Comparison of ENCODE assay signal across 13 cellular contexts in the genomic region with DNA sequence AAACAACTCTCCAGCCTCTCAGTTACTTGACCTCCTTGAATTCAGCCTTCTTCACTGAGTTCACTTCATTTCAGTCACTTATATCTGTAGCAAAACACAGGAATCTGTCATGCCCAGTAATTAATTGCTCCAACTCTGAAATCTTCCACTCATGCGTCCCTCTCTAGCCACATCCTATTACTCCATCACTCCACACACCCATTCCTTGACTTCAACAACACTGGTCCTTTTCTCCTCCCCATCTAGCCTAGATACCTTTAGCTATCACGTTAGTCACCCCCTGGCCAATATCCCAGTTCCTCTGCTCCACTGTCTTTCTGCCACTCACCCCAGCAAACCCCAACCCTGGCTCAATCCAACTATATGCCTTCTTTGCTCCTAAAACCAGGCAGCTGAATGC. TPM values are rescaled to one million over a fixed set of nuclear protein-coding genes. Genes with fewer than 3 reads are reported as not detected.
DNase-seq lines count a peak whose midpoint lies in the region; ATAC-seq, FAIRE-seq and TF ChIP-seq lines count a peak whose summit lies in the region.
"Had no signal": no experiment of that assay in that cellular context is flagged by ENCODE, and none has a peak within 500 bp of the region (broad histone marks: within the 10 kb centered on the region; RNA-seq: fewer than 3 reads in every experiment).

No MANE protein-coding gene starts in this region.

- no peak for TF ChIP-seq CTCF in AG10803 (conservative IDR thresholded peaks at IDR 0.05; ENCODE audit: low read length)
- no peak for TF ChIP-seq CTCF in breast epithelium (IDR thresholded peaks at IDR 0.05)

- TF ChIP-seq POLR2A in breast epithelium (IDR thresholded peaks at IDR 0.05): no peak

- POLR2A ChIA-PET in T-cell (lab: Charles Lee): no interaction called here

- DNase-seq in AG10803 (ENCODE audit: low read depth) (peak; percentile 86), M059J (ENCODE audit: low read depth) (peak; percentile 99), breast epithelium (ENCODE audit: low spot score in 2 of 2) (no peak), small intestine (no peak), T-cell (no peak)
- DNase-seq in activated T-helper 1 cell treated with anti-CD3 and anti-CD28 coated beads, Interleukin-12 subunit alpha, Interleukin-12 subunit beta, Interleukin-2, Interleukin-4 antibody, amounts not matched to agents 30 ng/mL and 10 ng/mL and 1 ng/mL, durations not matched to agents 14 hours and 24 hours and 36 hours (ENCODE audit: low spot score): no peak
- DNase-seq: Right ventricle myocardium superior, thyroid gland had no signal

- no peak for FAIRE-seq in small intestine (lab: Jason Lieb, UNC)

- H3K4me1 ChIP-seq in breast epithelium: peaks cover 0 to 7% of the 10 kb centered on the region in 2 donors
- H3K4me1 ChIP-seq in small intestine (ENCODE audit: control insufficient read depth in 2 of 2, insufficient read depth in 1 of 2, low read depth in 1 of 2, low read length in 1 of 2): peaks cover 0 to 3% of the 10 kb centered on the region in 2 donors

- H3K9me3 Mint-ChIP-seq in T-cell: no peaks in the 10 kb centered on the region
- no peaks in the 10 kb centered on the region for H3K9me3 Mint-ChIP-seq in activated T-helper 1 cell treated with anti-CD3 and anti-CD28 coated beads, Interleukin-12 subunit alpha, Interleukin-12 subunit beta, Interleukin-2, Interleukin-4 antibody, amounts not matched to agents 30 ng/mL and 10 ng/mL and 1 ng/mL, durations not matched to agents 14 hours and 24 hours and 36 hours
- H3K9me3 Mint-ChIP-seq: dendritic cell treated with granulocyte-macrophage colony-stimulating factor and Interleukin-4, amounts not matched to agents 40 ng/mL and 50 ng/mL, for 4 days had no signal

- CTCF ChIA-PET in T-cell (lab: Charles Lee): interaction anchor here in 1 of 2 donors (0.6 to 0.7 kb wide), 2 partner anchors 83 to 242 kb away, joined by 3 to 4 read pairs; no protein-coding TSS in a partner anchor

- intact Hi-C loops in breast epithelium (cut with DNase I; ENCODE audit: low total_unique reads): no loop called here
- intact Hi-C loops in activated T-helper 1 cell treated with anti-CD3 and anti-CD28 coated beads, Interleukin-12 subunit alpha, Interleukin-12 subunit beta, Interleukin-2, Interleukin-4 antibody, amounts not matched to agents 30 ng/mL and 10 ng/mL and 1 ng/mL, durations not matched to agents 14 hours and 24 hours and 36 hours (cut with micrococcal nuclease): no loop called here

- H3K4me3 ChIP-seq in AG10803 (ENCODE audit: low read length) (no peak overlapping the region), breast epithelium (no peak overlapping the region), small intestine (ENCODE audit: low read depth in 1 of 2, low read length in 2 of 2) (no peak overlapping the region)
- H3K4me3 ChIP-seq: BLaER1, thyroid gland had no signal

- no peaks in the 10 kb centered on the region for H3K36me3 ChIP-seq in breast epithelium
- H3K36me3 ChIP-seq in small intestine (ENCODE audit: control insufficient read depth in 2 of 2, insufficient read depth in 2 of 2, low read length in 2 of 2): peaks cover 0 to 2% of the 10 kb centered on the region in 2 donors
- H3K36me3 ChIP-seq: thyroid gland had no signal

- H3K36me3 Mint-ChIP-seq in T-cell: no peaks in the 10 kb centered on the region
- H3K36me3 Mint-ChIP-seq in activated T-helper 1 cell treated with anti-CD3 and anti-CD28 coated beads, Interleukin-12 subunit alpha, Interleukin-12 subunit beta, Interleukin-2, Interleukin-4 antibody, amounts not matched to agents 30 ng/mL and 10 ng/mL and 1 ng/mL, durations not matched to agents 14 hours and 24 hours and 36 hours (ENCODE audit: low read depth): no peaks in the 10 kb centered on the region

- H3K27me3 ChIP-seq in breast epithelium: no peaks in the 10 kb centered on the region
- H3K27me3 ChIP-seq in layer of hippocampus (ENCODE audit: control insufficient read depth, insufficient read depth, low read length): no peaks in the 10 kb centered on the region
- no peaks in the 10 kb centered on the region for H3K27me3 ChIP-seq in small intestine (ENCODE audit: control insufficient read depth in 2 of 2, insufficient read depth in 2 of 2, low read length in 2 of 2)
- H3K27me3 ChIP-seq: BLaER1, thyroid gland had no signal

- H3K4me3 Mint-ChIP-seq in T-cell: no peak overlapping the region
- no peak overlapping the region for H3K4me3 Mint-ChIP-seq in activated T-helper 1 cell treated with anti-CD3 and anti-CD28 coated beads, Interleukin-12 subunit alpha, Interleukin-12 subunit beta, Interleukin-2, Interleukin-4 antibody, amounts not matched to agents 30 ng/mL and 10 ng/mL and 1 ng/mL, durations not matched to agents 14 hours and 24 hours and 36 hours
- H3K4me3 Mint-ChIP-seq: dendritic cell treated with granulocyte-macrophage colony-stimulating factor and Interleukin-4, amounts not matched to agents 40 ng/mL and 50 ng/mL, for 4 days had no signal

- peaks cover 0 to 2% (median 0%) of the 10 kb centered on the region in 3 donors for H3K4me1 Mint-ChIP-seq in T-cell
- H3K4me1 Mint-ChIP-seq in activated T-helper 1 cell treated with anti-CD3 and anti-CD28 coated beads, Interleukin-12 subunit alpha, Interleukin-12 subunit beta, Interleukin-2, Interleukin-4 antibody, amounts not matched to agents 30 ng/mL and 10 ng/mL and 1 ng/mL, durations not matched to agents 14 hours and 24 hours and 36 hours (ENCODE audit: low read depth): no peaks in the 10 kb centered on the region

- H3K27ac ChIP-seq in breast epithelium (peak overlapping the region; percentile 23 to 82), layer of hippocampus (ENCODE audit: low read depth, low read length) (peak overlapping the region; percentile 9), small intestine (ENCODE audit: low read depth in 1 of 2, low read length in 1 of 2) (no peak overlapping the region)
- H3K27ac ChIP-seq: BLaER1 had no signal

- no peaks in the 10 kb centered on the region for H3K27me3 Mint-ChIP-seq in T-cell
- no peaks in the 10 kb centered on the region for H3K27me3 Mint-ChIP-seq in activated T-helper 1 cell treated with anti-CD3 and anti-CD28 coated beads, Interleukin-12 subunit alpha, Interleukin-12 subunit beta, Interleukin-2, Interleukin-4 antibody, amounts not matched to agents 30 ng/mL and 10 ng/mL and 1 ng/mL, durations not matched to agents 14 hours and 24 hours and 36 hours (ENCODE audit: insufficient read depth)
- H3K27me3 Mint-ChIP-seq: dendritic cell treated with granulocyte-macrophage colony-stimulating factor and Interleukin-4, amounts not matched to agents 40 ng/mL and 50 ng/mL, for 4 days had no signal

- no peak overlapping the region for H3K27ac Mint-ChIP-seq in T-cell
- H3K27ac Mint-ChIP-seq in activated T-helper 1 cell treated with anti-CD3 and anti-CD28 coated beads, Interleukin-12 subunit alpha, Interleukin-12 subunit beta, Interleukin-2, Interleukin-4 antibody, amounts not matched to agents 30 ng/mL and 10 ng/mL and 1 ng/mL, durations not matched to agents 14 hours and 24 hours and 36 hours: no peak overlapping the region
- H3K27ac Mint-ChIP-seq: dendritic cell treated with granulocyte-macrophage colony-stimulating factor and Interleukin-4, amounts not matched to agents 40 ng/mL and 50 ng/mL, for 4 days had no signal

- ATAC-seq in T-cell (replicated peaks in 1 of 4) (no peak), GM21381 (IDR thresholded peaks at IDR 0.05; ENCODE audit: unreplicated experiment) (no peak)
- ATAC-seq: activated CD4-positive, CD25-positive, alpha-beta regulatory T cell treated with anti-CD3 and anti-CD28 coated beads, Interleukin-2, amount 50 U/mL, for 24 hours had no signal

- 77 to 82% (median 81%) methylated on average over 2 of the region's 2 CpGs for WGBS in small intestine, 3 donors

- H3K9me3 ChIP-seq in breast epithelium (no peaks in the 10 kb centered on the region), small intestine (ENCODE audit: control insufficient read depth, low read depth) (no peaks in the 10 kb centered on the region)
- H3K9me3 ChIP-seq: thyroid gland had no signal

RNA-seq across cellular contexts. Expression of gene ZHX3, which starts 7.7 kb away (rescaled TPM):
- total RNA-seq in M059J (2014; rRNA removed; shearing (Covaris generic)): 23.8 and 42.6 TPM in 2 replicates
- total RNA-seq in breast epithelium (10 to 100 TPM; 34.4 to 35.7 (median 34.6) TPM), T-cell (10 to 100 TPM in 3 of 5 donors, 1 to 10 TPM in 2; 7.0 to 11.1 (median 10.5) TPM)
- 10 to 100 TPM in 1 of 3 donors, 1 to 10 TPM in 2; 6.0 to 12.5 (median 7.8) TPM for polyA plus RNA-seq in small intestine
- total RNA-seq in activated T-helper 1 cell treated with anti-CD3 and anti-CD28 coated beads, Interleukin-12 subunit alpha, Interleukin-12 subunit beta, Interleukin-2, Interleukin-4 antibody, amounts not matched to agents 30 ng/mL and 10 ng/mL and 1 ng/mL, durations not matched to agents 14 hours and 24 hours and 36 hours: 9.5 and 11.9 TPM in 2 replicates

RNA-seq across cellular contexts. Expression of gene LPIN3, which starts 30.8 kb away (rescaled TPM):
- 0.05 and 0.76 TPM in 2 replicates for total RNA-seq in M059J (2014; rRNA removed; shearing (Covaris generic))
- 10 to 100 TPM; 20.8 to 43.2 (median 39.0) TPM for total RNA-seq in breast epithelium
- polyA plus RNA-seq in small intestine: 100 to 1,000 TPM in 1 of 3 donors, 10 to 100 TPM in 2; 39.9 to 130 (median 66.7) TPM
- under 1 TPM; 0.16 to 0.80 (median 0.46) TPM for total RNA-seq in T-cell
- total RNA-seq in activated T-helper 1 cell treated with anti-CD3 and anti-CD28 coated beads, Interleukin-12 subunit alpha, Interleukin-12 subunit beta, Interleukin-2, Interleukin-4 antibody, amounts not matched to agents 30 ng/mL and 10 ng/mL and 1 ng/mL, durations not matched to agents 14 hours and 24 hours and 36 hours: 1.1 and 1.4 TPM in 2 replicates

RNA-seq across cellular contexts. Expression of gene EMILIN3, which starts 56.8 kb away (rescaled TPM):
- total RNA-seq in M059J (2014; rRNA removed; shearing (Covaris generic)): not detected in 2 replicates
- total RNA-seq in breast epithelium (1 to 10 TPM in 2 of 3 donors, under 1 TPM in 1; 0.32 to 7.5 (median 1.3) TPM), T-cell (not detected)
- polyA plus RNA-seq in small intestine: 1 to 10 TPM in 2 of 3 donors, under 1 TPM in 1; 0.54 to 1.6 (median 1.0) TPM
- 0.65 and 0.69 TPM in 2 replicates for total RNA-seq in activated T-helper 1 cell treated with anti-CD3 and anti-CD28 coated beads, Interleukin-12 subunit alpha, Interleukin-12 subunit beta, Interleukin-2, Interleukin-4 antibody, amounts not matched to agents 30 ng/mL and 10 ng/mL and 1 ng/mL, durations not matched to agents 14 hours and 24 hours and 36 hours

Comparison
In these comparisons a context has a peak if more than half of its experiments do, and no peak if none do; other contexts are left out.
1. DNase-seq: peak in AG10803 (single experiment) and M059J (single experiment); none in breast epithelium (0 of 2), small intestine (single experiment), T-cell (0 of 34) and activated T-helper 1 cell treated with anti-CD3 and anti-CD28 coated beads, Interleukin-12 subunit alpha, Interleukin-12 subunit beta, Interleukin-2, Interleukin-4 antibody, amounts not matched to agents 30 ng/mL and 10 ng/mL and 1 ng/mL, durations not matched to agents 14 hours and 24 hours and 36 hours (single experiment).
2. H3K27ac ChIP-seq: peak in breast epithelium (2 of 2) and layer of hippocampus (single experiment); none in small intestine (0 of 2).